In the genomic region with DNA sequence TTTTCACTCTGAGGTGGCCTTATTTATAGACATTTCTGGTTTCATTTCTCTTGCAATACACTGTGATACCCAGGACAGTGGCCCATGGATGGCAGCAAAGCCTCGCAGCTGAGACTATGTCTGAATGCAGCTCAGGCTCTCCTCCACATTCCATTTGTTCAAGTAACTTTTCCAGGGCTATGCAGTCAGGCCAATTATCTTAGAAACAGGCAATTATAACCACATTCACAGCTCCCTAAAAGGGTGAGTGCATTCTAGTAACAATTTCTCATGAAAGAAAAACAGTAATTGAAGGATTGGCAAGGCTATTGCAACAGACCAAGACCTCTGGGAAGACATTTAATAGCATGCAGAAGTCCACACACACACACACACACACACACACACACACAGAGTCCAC, we compare ENCODE assay signal across 1 cellular context.
TF ChIP-seq lines count a peak whose summit lies in the region.

No MANE protein-coding gene starts in this region.

TF ChIP-seq in HEK293, 187 proteins besides CTCF, POLR2A, EP300 and RAD21 (continued from another document):
- TF ChIP-seq, protein P1, sequence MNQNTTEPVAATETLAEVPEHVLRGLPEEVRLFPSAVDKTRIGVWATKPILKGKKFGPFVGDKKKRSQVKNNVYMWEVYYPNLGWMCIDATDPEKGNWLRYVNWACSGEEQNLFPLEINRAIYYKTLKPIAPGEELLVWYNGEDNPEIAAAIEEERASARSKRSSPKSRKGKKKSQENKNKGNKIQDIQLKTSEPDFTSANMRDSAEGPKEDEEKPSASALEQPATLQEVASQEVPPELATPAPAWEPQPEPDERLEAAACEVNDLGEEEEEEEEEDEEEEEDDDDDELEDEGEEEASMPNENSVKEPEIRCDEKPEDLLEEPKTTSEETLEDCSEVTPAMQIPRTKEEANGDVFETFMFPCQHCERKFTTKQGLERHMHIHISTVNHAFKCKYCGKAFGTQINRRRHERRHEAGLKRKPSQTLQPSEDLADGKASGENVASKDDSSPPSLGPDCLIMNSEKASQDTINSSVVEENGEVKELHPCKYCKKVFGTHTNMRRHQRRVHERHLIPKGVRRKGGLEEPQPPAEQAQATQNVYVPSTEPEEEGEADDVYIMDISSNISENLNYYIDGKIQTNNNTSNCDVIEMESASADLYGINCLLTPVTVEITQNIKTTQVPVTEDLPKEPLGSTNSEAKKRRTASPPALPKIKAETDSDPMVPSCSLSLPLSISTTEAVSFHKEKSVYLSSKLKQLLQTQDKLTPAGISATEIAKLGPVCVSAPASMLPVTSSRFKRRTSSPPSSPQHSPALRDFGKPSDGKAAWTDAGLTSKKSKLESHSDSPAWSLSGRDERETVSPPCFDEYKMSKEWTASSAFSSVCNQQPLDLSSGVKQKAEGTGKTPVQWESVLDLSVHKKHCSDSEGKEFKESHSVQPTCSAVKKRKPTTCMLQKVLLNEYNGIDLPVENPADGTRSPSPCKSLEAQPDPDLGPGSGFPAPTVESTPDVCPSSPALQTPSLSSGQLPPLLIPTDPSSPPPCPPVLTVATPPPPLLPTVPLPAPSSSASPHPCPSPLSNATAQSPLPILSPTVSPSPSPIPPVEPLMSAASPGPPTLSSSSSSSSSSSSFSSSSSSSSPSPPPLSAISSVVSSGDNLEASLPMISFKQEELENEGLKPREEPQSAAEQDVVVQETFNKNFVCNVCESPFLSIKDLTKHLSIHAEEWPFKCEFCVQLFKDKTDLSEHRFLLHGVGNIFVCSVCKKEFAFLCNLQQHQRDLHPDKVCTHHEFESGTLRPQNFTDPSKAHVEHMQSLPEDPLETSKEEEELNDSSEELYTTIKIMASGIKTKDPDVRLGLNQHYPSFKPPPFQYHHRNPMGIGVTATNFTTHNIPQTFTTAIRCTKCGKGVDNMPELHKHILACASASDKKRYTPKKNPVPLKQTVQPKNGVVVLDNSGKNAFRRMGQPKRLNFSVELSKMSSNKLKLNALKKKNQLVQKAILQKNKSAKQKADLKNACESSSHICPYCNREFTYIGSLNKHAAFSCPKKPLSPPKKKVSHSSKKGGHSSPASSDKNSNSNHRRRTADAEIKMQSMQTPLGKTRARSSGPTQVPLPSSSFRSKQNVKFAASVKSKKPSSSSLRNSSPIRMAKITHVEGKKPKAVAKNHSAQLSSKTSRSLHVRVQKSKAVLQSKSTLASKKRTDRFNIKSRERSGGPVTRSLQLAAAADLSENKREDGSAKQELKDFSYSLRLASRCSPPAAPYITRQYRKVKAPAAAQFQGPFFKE (tag by site-specific recombination; IDR thresholded peaks at IDR 0.05; ENCODE audit: borderline replicate concordance) = no peak
- TF ChIP-seq, protein P2, sequence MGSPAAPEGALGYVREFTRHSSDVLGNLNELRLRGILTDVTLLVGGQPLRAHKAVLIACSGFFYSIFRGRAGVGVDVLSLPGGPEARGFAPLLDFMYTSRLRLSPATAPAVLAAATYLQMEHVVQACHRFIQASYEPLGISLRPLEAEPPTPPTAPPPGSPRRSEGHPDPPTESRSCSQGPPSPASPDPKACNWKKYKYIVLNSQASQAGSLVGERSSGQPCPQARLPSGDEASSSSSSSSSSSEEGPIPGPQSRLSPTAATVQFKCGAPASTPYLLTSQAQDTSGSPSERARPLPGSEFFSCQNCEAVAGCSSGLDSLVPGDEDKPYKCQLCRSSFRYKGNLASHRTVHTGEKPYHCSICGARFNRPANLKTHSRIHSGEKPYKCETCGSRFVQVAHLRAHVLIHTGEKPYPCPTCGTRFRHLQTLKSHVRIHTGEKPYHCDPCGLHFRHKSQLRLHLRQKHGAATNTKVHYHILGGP (tag by site-specific recombination; IDR thresholded peaks at IDR 0.05) = peak; percentile 77
- TF ChIP-seq, protein P3, sequence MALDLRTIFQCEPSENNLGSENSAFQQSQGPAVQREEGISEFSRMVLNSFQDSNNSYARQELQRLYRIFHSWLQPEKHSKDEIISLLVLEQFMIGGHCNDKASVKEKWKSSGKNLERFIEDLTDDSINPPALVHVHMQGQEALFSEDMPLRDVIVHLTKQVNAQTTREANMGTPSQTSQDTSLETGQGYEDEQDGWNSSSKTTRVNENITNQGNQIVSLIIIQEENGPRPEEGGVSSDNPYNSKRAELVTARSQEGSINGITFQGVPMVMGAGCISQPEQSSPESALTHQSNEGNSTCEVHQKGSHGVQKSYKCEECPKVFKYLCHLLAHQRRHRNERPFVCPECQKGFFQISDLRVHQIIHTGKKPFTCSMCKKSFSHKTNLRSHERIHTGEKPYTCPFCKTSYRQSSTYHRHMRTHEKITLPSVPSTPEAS (tag by site-specific recombination; IDR thresholded peaks at IDR 0.05) = peak; percentile 26; the same call in 1 of the 2 replicates
- TF ChIP-seq ZNF416 (tag by site-specific recombination; IDR thresholded peaks at IDR 0.05) = no peak
- TF ChIP-seq ZNF555 (tag by site-specific recombination; conservative IDR thresholded peaks at IDR 0.05) = no peak
TF ChIP-seq in HEK293: peak in this region for 3.
